8 cellular contexts compared by ENCODE assay signal in the genomic region with DNA sequence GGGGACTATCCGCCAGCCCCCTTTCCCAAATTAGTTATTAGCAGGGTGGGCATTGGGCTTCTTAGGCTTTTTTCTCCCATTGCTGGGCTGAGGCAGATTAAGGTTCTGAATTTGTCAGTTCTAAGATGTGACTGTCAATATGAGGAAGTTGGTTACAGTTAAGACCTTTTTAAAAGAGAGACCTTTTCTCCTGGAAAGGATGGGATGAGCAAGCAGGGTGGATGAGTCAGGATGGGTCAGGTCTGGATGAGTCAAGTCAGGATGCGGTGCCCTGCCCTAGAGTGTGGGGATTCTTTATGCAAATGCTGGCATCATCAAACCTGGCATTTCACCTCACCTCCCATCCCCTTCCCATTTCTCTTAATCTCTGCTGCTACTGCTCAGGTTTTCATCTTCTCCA. TPM values are rescaled to one million over a fixed set of nuclear protein-coding genes. Genes with fewer than 3 reads are reported as not detected.
DNase-seq lines count a peak whose midpoint lies in the region; ATAC-seq and TF ChIP-seq lines count a peak whose summit lies in the region.

No MANE protein-coding gene starts in this region.

- intact Hi-C loops in left ventricle myocardium superior (cut with micrococcal nuclease), result no loop called here

- DNase-seq in AG20443 (ENCODE audit: low spot score), result peak; percentile 88
- DNase-seq in HS-5 (ENCODE audit: low read depth), result peak; percentile 77
- peak; percentile 39 to 53 for DNase-seq in activated CD4-positive, alpha-beta T cell treated with anti-CD3 and anti-CD28 coated beads, Interleukin-2, amount 50 U/mL, for 4 hours
- DNase-seq in foreskin keratinocyte, result peak; percentile 75 to 91
- peak; percentile 65 for DNase-seq in stimulated activated CD4-positive, alpha-beta T cell treated with anti-CD3 and anti-CD28 coated beads, Interleukin-15, amount 100 ng/mL, for 48 hours (ENCODE audit: low read depth in 2 of 2)
- no peak for DNase-seq in left ventricle myocardium superior
- DNase-seq in NCI-H82 treated with DMSO at 0.1 percent for 48 hours (lab: John Stamatoyannopoulos, UW; ENCODE audit: unreplicated experiment), result no peak

- H3K27ac ChIP-seq in foreskin keratinocyte, result peak overlapping the region; percentile 95

- TF ChIP-seq CTCF in foreskin keratinocyte (conservative IDR thresholded peaks at IDR 0.05), result no peak

- no peaks in the 10 kb centered on the region for H3K27me3 ChIP-seq in foreskin keratinocyte

- peaks cover 5% of the 10 kb centered on the region for H3K4me1 ChIP-seq in foreskin keratinocyte

- ATAC-seq in foreskin keratinocyte (peak; percentile 86), left ventricle myocardium superior (no peak), HG03378 (IDR thresholded peaks at IDR 0.05; ENCODE audit: unreplicated experiment) (no peak)

RNA-seq across cellular contexts. Expression of gene AEN, which starts 1.9 kb away (rescaled TPM):
- 47.6 and 50.0 TPM in 2 replicates for total RNA-seq in foreskin keratinocyte
- 25.8 and 26.6 TPM in 2 replicates for polyA plus RNA-seq in foreskin keratinocyte
- total RNA-seq in left ventricle myocardium superior, result 9.8 TPM

RNA-seq across cellular contexts. Expression of gene ISG20, which starts 15.8 kb away (rescaled TPM):
- total RNA-seq in foreskin keratinocyte, result 8.3 and 15.2 TPM in 2 replicates
- 14.6 and 24.8 TPM in 2 replicates for polyA plus RNA-seq in foreskin keratinocyte
- total RNA-seq in left ventricle myocardium superior, result 3.6 TPM

Comparison
In these comparisons a context has a peak if more than half of its experiments do, and no peak if none do; other contexts are left out.
1. DNase-seq: peak in AG20443 (single experiment), HS-5 (single experiment), activated CD4-positive, alpha-beta T cell treated with anti-CD3 and anti-CD28 coated beads, Interleukin-2, amount 50 U/mL, for 4 hours (2 of 2), foreskin keratinocyte (2 of 2) and stimulated activated CD4-positive, alpha-beta T cell treated with anti-CD3 and anti-CD28 coated beads, Interleukin-15, amount 100 ng/mL, for 48 hours (2 of 2); none in left ventricle myocardium superior (single experiment) and NCI-H82 treated with DMSO at 0.1 percent for 48 hours (single experiment).